Comparison of ENCODE assay signal across 11 cellular contexts in genomic region chr5:168481330-168481788, GRCh38. TPM values are rescaled to one million over a fixed set of nuclear protein-coding genes. Genes with fewer than 3 reads are reported as not detected.
A peak's percentile ranks its signal among the peaks of the same experiment; 100 is the strongest.
DNase-seq lines count a peak whose midpoint lies in the region; ATAC-seq and TF ChIP-seq lines count a peak whose summit lies in the region.
"Had no signal": no experiment of that assay in that cellular context is flagged by ENCODE, and none has a peak within 500 bp of the region (broad histone marks: within the 10 kb centered on the region; RNA-seq: fewer than 3 reads in every experiment).

No MANE protein-coding gene starts in this region.

- no peak for DNase-seq in activated naive CD8-positive, alpha-beta T cell treated with anti-CD3 and anti-CD28 coated beads, Interleukin-2, amount 10 ng/mL, durations not matched to agents 7 days and 5 days
- DNase-seq in activated naive CD8-positive, alpha-beta T cell treated with anti-CD3 and anti-CD28 coated beads for 36 hours = no peak
- DNase-seq in transverse colon = peak; percentile 13
- DNase-seq in mammary epithelial cell = no peak
- DNase-seq in NCI-H2107 (lab: John Stamatoyannopoulos, UW) = no peak
- no peak for DNase-seq in kidney glomerular epithelial cell (lab: John Stamatoyannopoulos, UW)
- DNase-seq: C1 segment of cervical spinal cord; stimulated activated CD4-positive, alpha-beta T cell treated with anti-CD3 and anti-CD28 coated beads, Interleukin-12 subunit alpha, Interleukin-12 subunit beta, amount 100 ng/mL, for 4 hours had no signal

- in situ Hi-C loops in transverse colon (cut with MboI; ENCODE audit: low pct_ligation_motif_present in 1 of 4, low pct_unique_long_range_greater_than_20kb in 1 of 4, low sequenced_read_pairs in 3 of 4) (no loop called here), mammary epithelial cell (cut with MboI; ENCODE audit: low sequenced_read_pairs in 2 of 2) (no loop called here)

- BruUV-seq in mammary epithelial cell (replicated peaks; lab: Mats Ljungman, UMichigan) = no TSS peak

- H3K27ac Mint-ChIP-seq in activated naive CD8-positive, alpha-beta T cell treated with anti-CD3 and anti-CD28 coated beads, Interleukin-2, amount 10 ng/mL, durations not matched to agents 7 days and 5 days = no peak overlapping the region
- H3K27ac Mint-ChIP-seq in activated naive CD8-positive, alpha-beta T cell treated with anti-CD3 and anti-CD28 coated beads for 36 hours = no peak overlapping the region

- H3K36me3 ChIP-seq in transverse colon (no peaks in the 10 kb centered on the region), mammary epithelial cell (ENCODE audit: insufficient read depth, low read length) (no peaks in the 10 kb centered on the region)

- no peaks in the 10 kb centered on the region for H3K9me3 Mint-ChIP-seq in activated naive CD8-positive, alpha-beta T cell treated with anti-CD3 and anti-CD28 coated beads, Interleukin-2, amount 10 ng/mL, durations not matched to agents 7 days and 5 days
- no peaks in the 10 kb centered on the region for H3K9me3 Mint-ChIP-seq in activated naive CD8-positive, alpha-beta T cell treated with anti-CD3 and anti-CD28 coated beads for 36 hours

- peaks cover 9% of the 10 kb centered on the region for H3K27me3 Mint-ChIP-seq in activated naive CD8-positive, alpha-beta T cell treated with anti-CD3 and anti-CD28 coated beads, Interleukin-2, amount 10 ng/mL, durations not matched to agents 7 days and 5 days
- peaks cover 22% of the 10 kb centered on the region for H3K27me3 Mint-ChIP-seq in activated naive CD8-positive, alpha-beta T cell treated with anti-CD3 and anti-CD28 coated beads for 36 hours

- H3K79me2 ChIP-seq in mammary epithelial cell (ENCODE audit: insufficient read depth, low read length) = peaks cover 1% of the 10 kb centered on the region

- no peak for TF ChIP-seq EP300 in transverse colon (IDR thresholded peaks at IDR 0.05; ENCODE audit: low read depth)

- H3K4me3 ChIP-seq in transverse colon = no peak overlapping the region
- H3K4me3 ChIP-seq in mammary epithelial cell (replicated peaks in 1 of 3; ENCODE audit: insufficient read depth in 1 of 3, low read depth in 2 of 3, low read length in 3 of 3) = no peak overlapping the region

- ATAC-seq in activated naive CD8-positive, alpha-beta T cell treated with anti-CD3 and anti-CD28 coated beads, Interleukin-2, amount 10 ng/mL, durations not matched to agents 7 days and 5 days (ENCODE audit: low read depth) = peak; percentile 20
- peak; percentile 93 for ATAC-seq in GM21723 (IDR thresholded peaks at IDR 0.05; ENCODE audit: unreplicated experiment)
- ATAC-seq in HG03457 (IDR thresholded peaks at IDR 0.05; ENCODE audit: unreplicated experiment) = peak; percentile 94
- ATAC-seq: left colon had no signal

- WGBS in transverse colon (ENCODE audit: low coverage in 1 of 2), 2 donors = 40 to 75% methylated on average over 1 to 4 of the region's 4 CpGs
- 39% methylated on average over 4 of the region's 4 CpGs for WGBS in mammary epithelial cell (ENCODE audit: low coverage, missing lambda C conversion rate)

- H3K4me1 ChIP-seq in transverse colon = peaks cover 0 to 5% (median 0%) of the 10 kb centered on the region in 4 donors
- H3K4me1 ChIP-seq in mammary epithelial cell (ENCODE audit: insufficient read depth, low read length) = no peaks in the 10 kb centered on the region

- peaks cover 29% of the 10 kb centered on the region for H3K4me1 Mint-ChIP-seq in activated naive CD8-positive, alpha-beta T cell treated with anti-CD3 and anti-CD28 coated beads, Interleukin-2, amount 10 ng/mL, durations not matched to agents 7 days and 5 days
- H3K4me1 Mint-ChIP-seq in activated naive CD8-positive, alpha-beta T cell treated with anti-CD3 and anti-CD28 coated beads for 36 hours = peaks cover 11% of the 10 kb centered on the region

- CTCF ChIA-PET in mammary epithelial cell (lab: Charles Lee; ENCODE audit: low non-redundant PET) = no interaction called here

- H3K4me2 ChIP-seq in mammary epithelial cell (ENCODE audit: insufficient read depth, low read depth, low read length) = no peak overlapping the region

- H3K27me3 ChIP-seq in transverse colon (no peaks in the 10 kb centered on the region), mammary epithelial cell (ENCODE audit: insufficient read depth, low read length) (no peaks in the 10 kb centered on the region)

- peaks cover 1% of the 10 kb centered on the region for H3K36me3 Mint-ChIP-seq in activated naive CD8-positive, alpha-beta T cell treated with anti-CD3 and anti-CD28 coated beads, Interleukin-2, amount 10 ng/mL, durations not matched to agents 7 days and 5 days
- peaks cover 1% of the 10 kb centered on the region for H3K36me3 Mint-ChIP-seq in activated naive CD8-positive, alpha-beta T cell treated with anti-CD3 and anti-CD28 coated beads for 36 hours

- dilution Hi-C loops in mammary epithelial cell (cut with HindIII; ENCODE audit: low sequenced_read_pairs) = no loop called here

- no peaks in the 10 kb centered on the region for H4K20me1 ChIP-seq in mammary epithelial cell (ENCODE audit: insufficient read depth, low read length)

- H3K27ac ChIP-seq in transverse colon (no peak overlapping the region), mammary epithelial cell (ENCODE audit: insufficient read depth, low read depth, low read length) (no peak overlapping the region)

- peak overlapping the region; percentile 25 for H3K4me3 Mint-ChIP-seq in activated naive CD8-positive, alpha-beta T cell treated with anti-CD3 and anti-CD28 coated beads, Interleukin-2, amount 10 ng/mL, durations not matched to agents 7 days and 5 days
- H3K4me3 Mint-ChIP-seq in activated naive CD8-positive, alpha-beta T cell treated with anti-CD3 and anti-CD28 coated beads for 36 hours = no peak overlapping the region

- H3K9ac ChIP-seq in mammary epithelial cell (ENCODE audit: insufficient read depth, low read length) = no peak overlapping the region

- no peak overlapping the region for H2AFZ ChIP-seq in mammary epithelial cell (ENCODE audit: low read depth, low read length)

- POLR2A ChIA-PET in activated naive CD8-positive, alpha-beta T cell treated with anti-CD3 and anti-CD28 coated beads, Interleukin-2, amount 10 ng/mL, durations not matched to agents 7 days and 5 days (lab: Charles Lee) = no interaction called here

- no peaks in the 10 kb centered on the region for H3K9me3 ChIP-seq in transverse colon
- no peaks in the 10 kb centered on the region for H3K9me3 ChIP-seq in mammary epithelial cell (replicated peaks; ENCODE audit: insufficient read depth, low read length)

- intact Hi-C loops in transverse colon (cut with DNase I; ENCODE audit: low total_unique reads) = loop anchor here (10.0 kb wide), 2 partner anchors 103 to 617 kb away; no protein-coding TSS in a partner anchor
- intact Hi-C loops in mammary epithelial cell (cut with micrococcal nuclease) = loop anchor here (10.0 kb wide), 2 partner anchors 163 to 897 kb away; no protein-coding TSS in a partner anchor

- TF ChIP-seq POLR2A in transverse colon (IDR thresholded peaks at IDR 0.05) = no peak

- no peak for TF ChIP-seq CTCF in transverse colon (IDR thresholded peaks at IDR 0.05)
- TF ChIP-seq CTCF in mammary epithelial cell (conservative IDR thresholded peaks at IDR 0.05 in 1 of 2, IDR thresholded peaks at IDR 0.05 in 1 of 2; ENCODE audit: extremely low read depth in 1 of 2, insufficient read depth in 1 of 2, low read depth in 1 of 2, low read length in 2 of 2) = no peak

RNA-seq across cellular contexts. Expression of gene RARS1, which starts 4.9 kb away (rescaled TPM):
- total RNA-seq in activated naive CD8-positive, alpha-beta T cell treated with anti-CD3 and anti-CD28 coated beads, Interleukin-2, amount 10 ng/mL, durations not matched to agents 7 days and 5 days = 10 to 100 TPM; 69.9 to 71.4 TPM
- 100 to 1,000 TPM; 153 to 158 TPM for total RNA-seq in activated naive CD8-positive, alpha-beta T cell treated with anti-CD3 and anti-CD28 coated beads for 36 hours
- total RNA-seq in transverse colon (10 to 100 TPM in 3 of 4 donors, 1 to 10 TPM in 1; 6.6 to 66.8 (median 41.9) TPM), mammary epithelial cell (100 to 1,000 TPM; 107 to 132 TPM)
- polyA plus RNA-seq in mammary epithelial cell = 60.7 TPM
- polyA minus RNA-seq in mammary epithelial cell = 49.1 TPM

RNA-seq across cellular contexts. Expression of gene FBLL1, which starts 47.7 kb away (rescaled TPM):
- total RNA-seq in activated naive CD8-positive, alpha-beta T cell treated with anti-CD3 and anti-CD28 coated beads, Interleukin-2, amount 10 ng/mL, durations not matched to agents 7 days and 5 days = not detected
- under 1 TPM in 1 of 2 experiments, not detected in 1; 0.19 TPM for total RNA-seq in activated naive CD8-positive, alpha-beta T cell treated with anti-CD3 and anti-CD28 coated beads for 36 hours
- total RNA-seq in transverse colon (under 1 TPM in 1 of 4 donors, not detected in 3; 0.96 TPM), mammary epithelial cell (1 to 10 TPM in 1 of 2 donors, not detected in 1; 2.8 TPM)
- 0.05 TPM for polyA plus RNA-seq in mammary epithelial cell
- not detected for polyA minus RNA-seq in mammary epithelial cell
- total RNA-seq: left colon had no signal

Comparison
In these comparisons a context has a peak if more than half of its experiments do, and no peak if none do; other contexts are left out.
1. ATAC-seq: peak in every context shown above with its lines; median percentile 94 in HG03457; 93 in GM21723; 20 in activated naive CD8-positive, alpha-beta T cell treated with anti-CD3 and anti-CD28 coated beads, Interleukin-2, amount 10 ng/mL, durations not matched to agents 7 days and 5 days.